In genomic region chr2:20600756-20601325, GRCh38 we compare ENCODE assay signal across 12 cellular contexts. TPM values are rescaled to one million over a fixed set of nuclear protein-coding genes. Genes with fewer than 3 reads are reported as not detected.
DNase-seq lines count a peak whose midpoint lies in the region; ATAC-seq, FAIRE-seq and TF ChIP-seq lines count a peak whose summit lies in the region.
"Had no signal": no experiment of that assay in that cellular context is flagged by ENCODE, and none has a peak within 500 bp of the region (broad histone marks: within the 10 kb centered on the region; RNA-seq: fewer than 3 reads in every experiment).

No MANE protein-coding gene starts in this region.

- POLR2A ChIA-PET in OCI-LY7 (lab: Charles Lee), result no interaction called here

- H3K4me1 ChIP-seq in OCI-LY7 (ENCODE audit: insufficient read depth, low read length, poor library complexity, severe bottlenecking) (peaks cover 16% of the 10 kb centered on the region), endodermal cell (ENCODE audit: control insufficient read depth, insufficient read depth, low read length) (peaks cover under 1% of the 10 kb centered on the region), small intestine (ENCODE audit: control insufficient read depth in 2 of 2, insufficient read depth in 1 of 2, low read depth in 1 of 2, low read length in 1 of 2) (peaks cover 0 to 13% of the 10 kb centered on the region in 2 donors)

- H3K27ac Mint-ChIP-seq in endodermal cell (no peak overlapping the region), nephron progenitor cell (no peak overlapping the region)
- H3K27ac Mint-ChIP-seq in stimulated activated naive CD8-positive, alpha-beta T cell treated with anti-CD3 and anti-CD28 coated beads, Interleukin-15, amount 100 ng/mL, for 72 hours, result no peak overlapping the region
- H3K27ac Mint-ChIP-seq: activated CD8-positive, alpha-beta T cell treated with anti-CD3 and anti-CD28 coated beads for 36 hours had no signal

- no peak overlapping the region for H3K9ac ChIP-seq in endodermal cell (ENCODE audit: extremely low read depth, low read length, poor library complexity, severe bottlenecking)

- no peak overlapping the region for H3K27ac ChIP-seq in C4-2B
- H3K27ac ChIP-seq in OCI-LY7 (ENCODE audit: low read depth, low read length, poor library complexity, severe bottlenecking), result no peak overlapping the region
- peak overlapping the region; percentile 76 for H3K27ac ChIP-seq in endodermal cell (ENCODE audit: low read depth, low read length)
- H3K27ac ChIP-seq in small intestine (ENCODE audit: low read depth in 1 of 2, low read length in 1 of 2), result no peak overlapping the region

- H2AFZ ChIP-seq in OCI-LY7 (ENCODE audit: low read length), result no peak overlapping the region

- no peaks in the 10 kb centered on the region for H3K9me3 ChIP-seq in OCI-LY7 (ENCODE audit: low read length)
- H3K9me3 ChIP-seq in endodermal cell (ENCODE audit: control insufficient read depth, low read length), result peaks cover 7% of the 10 kb centered on the region
- no peaks in the 10 kb centered on the region for H3K9me3 ChIP-seq in small intestine (ENCODE audit: control insufficient read depth, low read depth)

- H3K27me3 Mint-ChIP-seq in endodermal cell (ENCODE audit: insufficient read depth) (peaks cover 22% of the 10 kb centered on the region), nephron progenitor cell (ENCODE audit: low read depth, poor library complexity) (peaks cover 4% of the 10 kb centered on the region)
- H3K27me3 Mint-ChIP-seq in stimulated activated naive CD8-positive, alpha-beta T cell treated with anti-CD3 and anti-CD28 coated beads, Interleukin-15, amount 100 ng/mL, for 72 hours, result no peaks in the 10 kb centered on the region
- H3K27me3 Mint-ChIP-seq: activated CD8-positive, alpha-beta T cell treated with anti-CD3 and anti-CD28 coated beads for 36 hours had no signal

- no peaks in the 10 kb centered on the region; the same call in 1 of the 2 replicates for H4K20me1 ChIP-seq in OCI-LY7 (ENCODE audit: insufficient read depth, low read length)

- H3K4me1 Mint-ChIP-seq in endodermal cell (peaks cover 9% of the 10 kb centered on the region), nephron progenitor cell (peaks cover 86% of the 10 kb centered on the region)
- H3K4me1 Mint-ChIP-seq in stimulated activated naive CD8-positive, alpha-beta T cell treated with anti-CD3 and anti-CD28 coated beads, Interleukin-15, amount 100 ng/mL, for 72 hours, result peaks cover 10% of the 10 kb centered on the region

- intact Hi-C loops in OCI-LY7 (cut with micrococcal nuclease; ENCODE audit: unreplicated experiment), result no loop called here

- TF ChIP-seq CTCF in C4-2B (conservative IDR thresholded peaks at IDR 0.05), result peak; percentile 56
- TF ChIP-seq CTCF in OCI-LY7 (conservative IDR thresholded peaks at IDR 0.05; ENCODE audit: low read length), result peak; percentile 73
- peak; percentile 76 for TF ChIP-seq CTCF in endodermal cell (conservative IDR thresholded peaks at IDR 0.05)
- TF ChIP-seq CTCF in nephron progenitor cell (IDR thresholded peaks at IDR 0.05), result peak; percentile 36

- H3K27me3 ChIP-seq in endodermal cell (ENCODE audit: control insufficient read depth, insufficient read depth, low read length, poor library complexity, severe bottlenecking) (peaks cover 19% of the 10 kb centered on the region), small intestine (ENCODE audit: control insufficient read depth in 2 of 2, insufficient read depth in 2 of 2, low read length in 2 of 2) (no peaks in the 10 kb centered on the region)

- CTCF ChIA-PET in OCI-LY7 (lab: Charles Lee; ENCODE audit: unreplicated experiment), result interaction anchor here (1.1 kb wide), 1 partner anchor 154 kb away, joined by 3 read pairs; the partner anchor contains the start of gene RHOB

- no peak for DNase-seq in OCI-LY7 (ENCODE audit: low spot score)
- DNase-seq in endodermal cell, result no peak
- no peak for DNase-seq in nephron progenitor cell
- no peak for DNase-seq in stimulated activated naive CD8-positive, alpha-beta T cell treated with anti-CD3 and anti-CD28 coated beads, Interleukin-15, amount 100 ng/mL, for 72 hours
- DNase-seq in small intestine, result no peak
- DNase-seq: activated CD8-positive, alpha-beta T cell treated with anti-CD3 and anti-CD28 coated beads for 36 hours; immature natural killer cell had no signal

- no peak for ATAC-seq in stimulated activated naive CD8-positive, alpha-beta T cell treated with anti-CD3 and anti-CD28 coated beads, Interleukin-15, amount 100 ng/mL, for 72 hours
- ATAC-seq in HG03045 (IDR thresholded peaks at IDR 0.05; ENCODE audit: unreplicated experiment), result no peak
- ATAC-seq in HG02678 (IDR thresholded peaks at IDR 0.05; ENCODE audit: unreplicated experiment), result no peak
- ATAC-seq: activated CD8-positive, alpha-beta T cell treated with anti-CD3 and anti-CD28 coated beads for 36 hours had no signal

- H3K36me3 Mint-ChIP-seq in endodermal cell (ENCODE audit: low read depth) (no peaks in the 10 kb centered on the region), nephron progenitor cell (ENCODE audit: low read depth) (no peaks in the 10 kb centered on the region)

- H3K79me2 ChIP-seq in OCI-LY7 (ENCODE audit: insufficient read depth, low read depth, low read length), result no peaks in the 10 kb centered on the region

- no peak overlapping the region for H3K4me3 Mint-ChIP-seq in endodermal cell
- H3K4me3 Mint-ChIP-seq in nephron progenitor cell, result no peak overlapping the region
- no peak overlapping the region for H3K4me3 Mint-ChIP-seq in stimulated activated naive CD8-positive, alpha-beta T cell treated with anti-CD3 and anti-CD28 coated beads, Interleukin-15, amount 100 ng/mL, for 72 hours
- H3K4me3 Mint-ChIP-seq: activated CD8-positive, alpha-beta T cell treated with anti-CD3 and anti-CD28 coated beads for 36 hours; immature natural killer cell had no signal

- no peak overlapping the region for H3K4me2 ChIP-seq in OCI-LY7 (ENCODE audit: low read length)

- no peak for FAIRE-seq in small intestine (lab: Jason Lieb, UNC)
- FAIRE-seq: bronchial epithelial cell had no signal

- no peak overlapping the region for H3K4me3 ChIP-seq in OCI-LY7 (ENCODE audit: low read depth, low read length, poor library complexity, severe bottlenecking)
- H3K4me3 ChIP-seq in endodermal cell (ENCODE audit: low read length), result no peak overlapping the region
- no peak overlapping the region for H3K4me3 ChIP-seq in small intestine (ENCODE audit: low read depth in 1 of 2, low read length in 2 of 2)
- H3K4me3 ChIP-seq: skin epidermis had no signal

- H3K9me2 ChIP-seq in OCI-LY7 (ENCODE audit: insufficient read depth, low read length), result no peaks in the 10 kb centered on the region

- WGBS in endodermal cell (ENCODE audit: insufficient coverage in 1 of 2, insufficient read length in 1 of 2), 2 experiments, result 100% methylated on average over 1 of the region's 1 CpG; no CpG with 5 or more reads in 1 of the 2 experiments
- 64 to 77% (median 66%) methylated on average over 1 of the region's 1 CpG for WGBS in small intestine, 3 donors

- no TSS peak for BruUV-seq in OCI-LY7 (replicated peaks; lab: Mats Ljungman, UMichigan)

- H3K36me3 ChIP-seq in OCI-LY7 (ENCODE audit: insufficient read depth, low read length), result no peaks in the 10 kb centered on the region
- no peaks in the 10 kb centered on the region for H3K36me3 ChIP-seq in endodermal cell (ENCODE audit: control insufficient read depth, insufficient read depth, low read length)
- H3K36me3 ChIP-seq in small intestine (ENCODE audit: control insufficient read depth in 2 of 2, insufficient read depth in 2 of 2, low read length in 2 of 2), result no peaks in the 10 kb centered on the region

- no peaks in the 10 kb centered on the region for H3K9me3 Mint-ChIP-seq in endodermal cell
- no peaks in the 10 kb centered on the region for H3K9me3 Mint-ChIP-seq in nephron progenitor cell
- no peaks in the 10 kb centered on the region for H3K9me3 Mint-ChIP-seq in stimulated activated naive CD8-positive, alpha-beta T cell treated with anti-CD3 and anti-CD28 coated beads, Interleukin-15, amount 100 ng/mL, for 72 hours
- H3K9me3 Mint-ChIP-seq: activated CD8-positive, alpha-beta T cell treated with anti-CD3 and anti-CD28 coated beads for 36 hours; immature natural killer cell had no signal

RNA-seq across cellular contexts. Expression of gene HS1BP3, which starts 50.1 kb away (rescaled TPM):
- total RNA-seq in OCI-LY7 (2014; rRNA removed; shearing (Covaris generic)), result 9.5 and 10.6 TPM in 2 replicates
- total RNA-seq in OCI-LY7 (2022) (15.0 and 15.2 TPM in 2 replicates), endodermal cell (10 to 100 TPM; 23.0 to 26.2 TPM)
- polyA plus RNA-seq in endodermal cell (2013, experiment 1 of 2), result 19.6 TPM
- polyA plus RNA-seq in endodermal cell (2013, experiment 2 of 2), result 16.8 TPM
- 10 to 100 TPM; 18.5 to 23.5 (median 23.2) TPM for polyA plus RNA-seq in small intestine
